9 cellular contexts compared by ENCODE assay signal in the genomic region with DNA sequence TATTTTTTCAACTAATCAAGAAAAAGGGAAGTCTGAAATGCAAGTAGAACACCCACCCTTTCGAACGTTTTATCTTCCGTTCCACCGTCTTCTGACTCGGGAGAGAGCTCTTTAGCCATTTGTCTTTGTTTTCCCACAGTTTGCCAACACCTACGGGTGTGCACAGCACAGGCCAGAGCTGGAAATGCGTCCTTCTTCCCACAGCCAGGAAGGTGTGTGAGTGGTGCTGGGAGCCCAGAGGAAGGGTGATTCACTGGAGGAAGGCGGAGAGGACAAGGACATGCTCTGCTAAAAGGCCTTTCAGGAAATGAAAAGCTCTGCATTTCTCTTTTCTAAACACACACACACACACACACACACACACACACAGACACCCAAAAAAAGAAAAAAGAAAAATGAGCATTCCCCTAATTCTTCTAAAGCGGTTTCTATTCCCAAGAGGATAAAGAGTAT. TPM values are rescaled to one million over a fixed set of nuclear protein-coding genes. Genes with fewer than 3 reads are reported as not detected.
DNase-seq lines count a peak whose midpoint lies in the region; ATAC-seq, FAIRE-seq and TF ChIP-seq lines count a peak whose summit lies in the region.
"Had no signal": no experiment of that assay in that cellular context is flagged by ENCODE, and none has a peak within 500 bp of the region (broad histone marks: within the 10 kb centered on the region; RNA-seq: fewer than 3 reads in every experiment).

No MANE protein-coding gene starts in this region.

- DNase-seq in GM12892 (ENCODE audit: insufficient read length) (no peak), astrocyte of the hippocampus (ENCODE audit: low read depth, low spot score) (peak; percentile 81), right cardiac atrium (peak; percentile 51 to 65 (median 64)), T-helper 9 cell (no peak), GF-D8 (lab: John Stamatoyannopoulos, UW) (no peak), progenitor cell of endocrine pancreas (ENCODE audit: low spot score, unreplicated experiment) (no peak)

- H3K4me1 Mint-ChIP-seq in progenitor cell of endocrine pancreas (ENCODE audit: low read depth): peaks cover 12% of the 10 kb centered on the region

- peaks cover 12% of the 10 kb centered on the region for H3K4me1 ChIP-seq in right cardiac atrium (ENCODE audit: control insufficient read depth, insufficient read depth, low read length)
- H3K4me1 ChIP-seq in skeletal muscle satellite cell (ENCODE audit: control insufficient read depth, insufficient read depth, low read length): peaks cover 20% of the 10 kb centered on the region

- WGBS in right cardiac atrium: 44% methylated on average over 9 of the region's 9 CpGs

- TF ChIP-seq POLR2A in GM12892 (IDR thresholded peaks at IDR 0.05; ENCODE audit: low read depth, low read length): no peak

- intact Hi-C loops in right cardiac atrium (cut with DNase I): no loop called here

- ATAC-seq in right cardiac atrium (peak; percentile 89 to 97), GM19455 (IDR thresholded peaks at IDR 0.05; ENCODE audit: unreplicated experiment) (no peak)

- H3K36me3 ChIP-seq in skeletal muscle satellite cell (ENCODE audit: insufficient read depth, low read length): no peaks in the 10 kb centered on the region

- H3K4me3 ChIP-seq in right cardiac atrium (ENCODE audit: low read length) (no peak overlapping the region), skeletal muscle satellite cell (ENCODE audit: low read length) (peak overlapping the region; percentile 1)

- peak overlapping the region; percentile 8 for H3K9ac ChIP-seq in skeletal muscle satellite cell (ENCODE audit: low read depth, low read length)

- no peak overlapping the region for H3K27ac Mint-ChIP-seq in progenitor cell of endocrine pancreas

- peaks cover 6% of the 10 kb centered on the region for H3K27me3 Mint-ChIP-seq in progenitor cell of endocrine pancreas

- TF ChIP-seq CTCF in progenitor cell of endocrine pancreas (IDR thresholded peaks at IDR 0.05; ENCODE audit: unreplicated experiment): no peak

- H3K4me2 ChIP-seq in skeletal muscle satellite cell (ENCODE audit: low read length): peak overlapping the region; percentile 41

- no peak overlapping the region for H3K27ac ChIP-seq in right cardiac atrium (ENCODE audit: low read length)

- H3K9me3 ChIP-seq in right cardiac atrium (ENCODE audit: control insufficient read depth, low read length) (no peaks in the 10 kb centered on the region), skeletal muscle satellite cell (replicated peaks; ENCODE audit: low read length) (no peaks in the 10 kb centered on the region)

- H3K36me3 Mint-ChIP-seq in progenitor cell of endocrine pancreas (ENCODE audit: insufficient read depth): no peaks in the 10 kb centered on the region

- no peaks in the 10 kb centered on the region for H3K9me3 Mint-ChIP-seq in progenitor cell of endocrine pancreas (ENCODE audit: low read depth)

- peak; percentile 33 for FAIRE-seq in GM12892 (lab: Jason Lieb, UNC)
- FAIRE-seq: GM18507 had no signal

- H3K27me3 ChIP-seq in right cardiac atrium (ENCODE audit: control insufficient read depth, insufficient read depth) (no peaks in the 10 kb centered on the region), skeletal muscle satellite cell (ENCODE audit: control insufficient read depth, insufficient read depth, low read length) (no peaks in the 10 kb centered on the region)

- H3K4me3 Mint-ChIP-seq in progenitor cell of endocrine pancreas (ENCODE audit: low read depth): no peak overlapping the region

RNA-seq across cellular contexts. Expression of gene ENDOD1, which starts 18.5 kb away (rescaled TPM):
- 8.5 TPM for polyA plus RNA-seq in GM12892 (2012; ENCODE audit: missing spikeins)
- total RNA-seq in right cardiac atrium (10 to 100 TPM; 12.0 to 19.5 (median 14.6) TPM), progenitor cell of endocrine pancreas (2.1 and 2.7 TPM in 2 replicates)
- polyA plus RNA-seq in right cardiac atrium: 8.8 TPM
- total RNA-seq in skeletal muscle satellite cell (2012; rRNA removed): 38.0 and 43.9 TPM in 2 replicates

RNA-seq across cellular contexts. Expression of gene SRSF8, which starts 41.5 kb away (rescaled TPM):
- polyA plus RNA-seq in GM12892 (2012; ENCODE audit: missing spikeins): 28.5 TPM
- total RNA-seq in right cardiac atrium (10 to 100 TPM; 30.5 to 39.4 (median 35.0) TPM), progenitor cell of endocrine pancreas (42.4 and 43.4 TPM in 2 replicates)
- polyA plus RNA-seq in right cardiac atrium: 32.1 TPM
- total RNA-seq in skeletal muscle satellite cell (2012; rRNA removed): 18.3 and 18.8 TPM in 2 replicates

RNA-seq across cellular contexts. Expression of gene KDM4F, which starts 59.0 kb away (rescaled TPM):
- not detected for polyA plus RNA-seq in GM12892 (2012; ENCODE audit: missing spikeins)
- total RNA-seq in right cardiac atrium: not detected
- not detected for polyA plus RNA-seq in right cardiac atrium
- not detected in 2 replicates for total RNA-seq in skeletal muscle satellite cell (2012; rRNA removed)
- not detected in 2 replicates for total RNA-seq in progenitor cell of endocrine pancreas

Comparison
In these comparisons a context has a peak if more than half of its experiments do, and no peak if none do; other contexts are left out.
1. DNase-seq: peak in astrocyte of the hippocampus (single experiment) and right cardiac atrium (3 of 3); none in GM12892 (single experiment), T-helper 9 cell (single experiment), GF-D8 (single experiment) and progenitor cell of endocrine pancreas (single experiment).